In the genomic region with DNA sequence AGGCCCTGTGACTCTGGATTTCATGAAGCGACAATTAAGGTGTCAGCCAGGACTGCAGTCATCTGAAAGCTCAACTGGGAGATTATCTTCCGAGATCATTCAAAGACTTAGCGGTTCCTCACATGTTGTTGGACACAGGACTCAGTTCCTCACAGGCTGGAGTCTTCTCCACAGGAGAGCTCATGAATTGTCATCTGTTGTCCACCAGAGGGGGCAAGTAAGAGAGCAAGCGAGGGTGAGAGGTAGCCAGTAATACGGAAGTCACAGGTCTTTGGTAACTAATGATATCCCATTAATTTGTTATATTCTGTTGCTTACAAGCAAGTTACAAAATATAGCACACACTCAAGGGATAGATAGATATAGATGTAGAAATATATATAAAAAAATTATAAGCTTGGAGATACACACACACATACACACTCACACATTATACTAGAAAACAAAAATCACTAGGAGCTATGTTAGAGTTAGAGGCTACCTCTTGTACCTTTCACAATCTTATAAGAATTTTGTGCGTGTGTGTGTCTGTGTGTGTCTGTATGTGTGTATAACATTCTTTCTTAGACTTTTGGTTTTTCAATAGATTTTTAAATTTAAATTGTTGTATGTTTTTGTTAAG, we compare ENCODE assay signal across 8 cellular contexts.
DNase-seq lines count a peak whose midpoint lies in the region; ATAC-seq and TF ChIP-seq lines count a peak whose summit lies in the region.

No MANE protein-coding gene starts in this region.

- H3K4me1 Mint-ChIP-seq in activated CD4-positive, alpha-beta memory T cell treated with anti-CD3 and anti-CD28 coated beads for 36 hours (ENCODE audit: low read depth) = no peaks in the 10 kb centered on the region

- H3K36me3 Mint-ChIP-seq in activated CD4-positive, alpha-beta memory T cell treated with anti-CD3 and anti-CD28 coated beads for 36 hours = no peaks in the 10 kb centered on the region

- CTCF ChIA-PET in RWPE1 (lab: Yijun Ruan, JAX) = interaction anchor here (0.5 to 1.9 kb wide), 20 partner anchors 9 to 1759 kb away, joined by 3 to 8 read pairs (median 3); no protein-coding TSS in a partner anchor
- CTCF ChIA-PET in activated CD4-positive, alpha-beta memory T cell treated with anti-CD3 and anti-CD28 coated beads for 36 hours (lab: Charles Lee) = no interaction called here

- H3K27ac ChIP-seq in RWPE1 = no peak overlapping the region

- H3K27me3 Mint-ChIP-seq in activated CD4-positive, alpha-beta memory T cell treated with anti-CD3 and anti-CD28 coated beads for 36 hours = no peaks in the 10 kb centered on the region

- TF ChIP-seq CTCF in GM10266 (IDR thresholded peaks at IDR 0.05; ENCODE audit: control insufficient read depth, insufficient read depth, low read depth, missing control alignments) (peak; percentile 58), RWPE1 (conservative IDR thresholded peaks at IDR 0.05; ENCODE audit: low read depth) (peak; percentile 45)

- POLR2A ChIA-PET in RWPE1 (lab: Yijun Ruan, JAX; ENCODE audit: low non-redundant PET) = no interaction called here
- POLR2A ChIA-PET in activated CD4-positive, alpha-beta memory T cell treated with anti-CD3 and anti-CD28 coated beads for 36 hours (lab: Charles Lee) = no interaction called here

- intact Hi-C loops in activated CD4-positive, alpha-beta memory T cell treated with anti-CD3 and anti-CD28 coated beads for 36 hours (cut with micrococcal nuclease) = no loop called here

- peak; percentile 95 for ATAC-seq in GM21526 (IDR thresholded peaks at IDR 0.05; ENCODE audit: low FRiP score, unreplicated experiment)

- DNase-seq in GM10266 (ENCODE audit: extremely low spot score) = peak; percentile 38
- peak; percentile 60 for DNase-seq in HPDE6-E6E7 (ENCODE audit: extremely low spot score)
- DNase-seq in RWPE1 (ENCODE audit: low spot score) = peak; percentile 59
- peak; percentile 3 for DNase-seq in globus pallidus (ENCODE audit: low spot score)
- no peak for DNase-seq in DMS79 (lab: John Stamatoyannopoulos, UW)
- DNase-seq in epidermal melanocyte (ENCODE audit: insufficient read length, low spot score) = no peak
- no peak for DNase-seq in activated CD4-positive, alpha-beta memory T cell treated with anti-CD3 and anti-CD28 coated beads for 36 hours

- peaks cover 5% of the 10 kb centered on the region for H3K9me3 Mint-ChIP-seq in activated CD4-positive, alpha-beta memory T cell treated with anti-CD3 and anti-CD28 coated beads for 36 hours

- no peak overlapping the region for H3K27ac Mint-ChIP-seq in activated CD4-positive, alpha-beta memory T cell treated with anti-CD3 and anti-CD28 coated beads for 36 hours

- H3K4me3 Mint-ChIP-seq in activated CD4-positive, alpha-beta memory T cell treated with anti-CD3 and anti-CD28 coated beads for 36 hours = no peak overlapping the region

Comparison
In these comparisons a context has a peak if more than half of its experiments do, and no peak if none do; other contexts are left out.
1. DNase-seq: peak in GM10266 (single experiment), HPDE6-E6E7 (single experiment), RWPE1 (single experiment) and globus pallidus (single experiment); none in DMS79 (single experiment), epidermal melanocyte (single experiment) and activated CD4-positive, alpha-beta memory T cell treated with anti-CD3 and anti-CD28 coated beads for 36 hours (single experiment).